In genomic region chr14:91888641-91889476, GRCh38 we compare ENCODE assay signal across 14 cellular contexts. TPM values are rescaled to one million over a fixed set of nuclear protein-coding genes. Genes with fewer than 3 reads are reported as not detected.
DNase-seq lines count a peak whose midpoint lies in the region; ATAC-seq and TF ChIP-seq lines count a peak whose summit lies in the region.
"Had no signal": no experiment of that assay in that cellular context is flagged by ENCODE, and none has a peak within 500 bp of the region (broad histone marks: within the 10 kb centered on the region; RNA-seq: fewer than 3 reads in every experiment).

No MANE protein-coding gene starts in this region.

- ATAC-seq in activated CD8-positive, alpha-beta T cell treated with anti-CD3 and anti-CD28 coated beads for 36 hours: no peak
- no peak for ATAC-seq in HG03196 (IDR thresholded peaks at IDR 0.05; ENCODE audit: unreplicated experiment)
- no peak for ATAC-seq in activated T-helper 17 cell treated with anti-CD3 and anti-CD28 coated beads, Interleukin-2, amount 50 U/mL, for 72 hours (replicated peaks)

- POLR2A ChIA-PET in CD8-positive, alpha-beta memory T cell (lab: Charles Lee): interaction anchor here (0.6 kb wide), 1 partner anchor 25 kb away, joined by 7 read pairs; no protein-coding TSS in a partner anchor
- POLR2A ChIA-PET in activated CD8-positive, alpha-beta T cell treated with anti-CD3 and anti-CD28 coated beads for 36 hours (lab: Charles Lee): interaction anchor here (1.2 to 1.4 kb wide), 2 partner anchors 15 to 22 kb away, joined by 3 to 5 read pairs; no protein-coding TSS in a partner anchor

- no peak for TF ChIP-seq CTCF in activated CD8-positive, alpha-beta T cell treated with anti-CD3 and anti-CD28 coated beads for 36 hours (IDR thresholded peaks at IDR 0.05)
- TF ChIP-seq CTCF in spleen (IDR thresholded peaks at IDR 0.05 in 8 of 11, conservative IDR thresholded peaks at IDR 0.05 in 3 of 11): no peak

- H3K27ac Mint-ChIP-seq in CD8-positive, alpha-beta memory T cell: peak overlapping the region in 7 of 8 donors; percentile 65 to 96 (median 89)
- peak overlapping the region; percentile 20 for H3K27ac Mint-ChIP-seq in activated CD8-positive, alpha-beta T cell treated with anti-CD3 and anti-CD28 coated beads for 36 hours
- H3K27ac Mint-ChIP-seq in activated T-helper 17 cell treated with anti-CD3 and anti-CD28 coated beads, Interleukin-2, amount 50 U/mL, for 72 hours: no peak overlapping the region
- H3K27ac Mint-ChIP-seq in immature natural killer cell: no peak overlapping the region

- no peaks in the 10 kb centered on the region for H3K27me3 ChIP-seq in CD8-positive, alpha-beta memory T cell (ENCODE audit: insufficient read depth, low read length, poor library complexity, severe bottlenecking)
- H3K27me3 ChIP-seq in spleen (replicated peaks in 1 of 7): no peaks in the 10 kb centered on the region
- H3K27me3 ChIP-seq: brain microvascular endothelial cell had no signal

- TF ChIP-seq POLR2A in spleen (IDR thresholded peaks at IDR 0.05): no peak

- H3K27ac ChIP-seq in CD8-positive, alpha-beta memory T cell (ENCODE audit: low read depth, low read length): no peak overlapping the region
- peak overlapping the region in 6 of 8 donors; percentile 29 to 73 (median 69) for H3K27ac ChIP-seq in spleen
- H3K27ac ChIP-seq: brain microvascular endothelial cell, HL-60 had no signal

- DNase-seq in CD8-positive, alpha-beta memory T cell: no peak
- DNase-seq in activated CD8-positive, alpha-beta T cell treated with anti-CD3 and anti-CD28 coated beads for 36 hours: no peak
- DNase-seq in kidney tubule cell (ENCODE audit: low spot score): peak; percentile 81
- no peak for DNase-seq in spleen
- DNase-seq in NCI-H1436 (lab: John Stamatoyannopoulos, UW): no peak
- no peak for DNase-seq in immature natural killer cell
- DNase-seq: brain microvascular endothelial cell, NCI-H226 had no signal

- no peaks in the 10 kb centered on the region for H3K9me3 ChIP-seq in CD8-positive, alpha-beta memory T cell (ENCODE audit: low read length)
- no peaks in the 10 kb centered on the region for H3K9me3 ChIP-seq in spleen

- CTCF ChIA-PET in CD8-positive, alpha-beta memory T cell (lab: Charles Lee): interaction anchor here (1.1 to 8.0 kb wide), 2 partner anchors 10 to 21 kb away, joined by 4 to 30 read pairs; no protein-coding TSS in a partner anchor
- CTCF ChIA-PET in activated CD8-positive, alpha-beta T cell treated with anti-CD3 and anti-CD28 coated beads for 36 hours (lab: Charles Lee): interaction anchor here (0.5 to 2.1 kb wide), 3 partner anchors 10 to 239 kb away, joined by 3 to 7 read pairs (median 3); no protein-coding TSS in a partner anchor

- H3K4me3 ChIP-seq in CD8-positive, alpha-beta memory T cell (ENCODE audit: low read length): no peak overlapping the region
- no peak overlapping the region for H3K4me3 ChIP-seq in spleen

- H3K9me3 Mint-ChIP-seq in CD8-positive, alpha-beta memory T cell: no peaks in the 10 kb centered on the region
- no peaks in the 10 kb centered on the region for H3K9me3 Mint-ChIP-seq in activated CD8-positive, alpha-beta T cell treated with anti-CD3 and anti-CD28 coated beads for 36 hours
- no peaks in the 10 kb centered on the region for H3K9me3 Mint-ChIP-seq in activated T-helper 17 cell treated with anti-CD3 and anti-CD28 coated beads, Interleukin-2, amount 50 U/mL, for 72 hours
- no peaks in the 10 kb centered on the region for H3K9me3 Mint-ChIP-seq in immature natural killer cell
- H3K9me3 Mint-ChIP-seq: nephron had no signal

- H3K4me3 Mint-ChIP-seq in CD8-positive, alpha-beta memory T cell: no peak overlapping the region
- no peak overlapping the region for H3K4me3 Mint-ChIP-seq in activated CD8-positive, alpha-beta T cell treated with anti-CD3 and anti-CD28 coated beads for 36 hours
- H3K4me3 Mint-ChIP-seq in activated T-helper 17 cell treated with anti-CD3 and anti-CD28 coated beads, Interleukin-2, amount 50 U/mL, for 72 hours: no peak overlapping the region
- no peak overlapping the region for H3K4me3 Mint-ChIP-seq in immature natural killer cell
- H3K4me3 Mint-ChIP-seq: nephron had no signal

- peaks cover 57 to 74% (median 73%) of the 10 kb centered on the region in 3 donors for H3K4me1 Mint-ChIP-seq in CD8-positive, alpha-beta memory T cell
- peaks cover 55% of the 10 kb centered on the region for H3K4me1 Mint-ChIP-seq in activated CD8-positive, alpha-beta T cell treated with anti-CD3 and anti-CD28 coated beads for 36 hours (ENCODE audit: low read depth)
- H3K4me1 Mint-ChIP-seq in activated T-helper 17 cell treated with anti-CD3 and anti-CD28 coated beads, Interleukin-2, amount 50 U/mL, for 72 hours: peaks cover 14% of the 10 kb centered on the region
- peaks cover 37 to 55% of the 10 kb centered on the region in 2 donors for H3K4me1 Mint-ChIP-seq in immature natural killer cell

- WGBS in spleen, 5 donors: 79 to 87% (median 83%) methylated on average over 9 to 10 of the region's 10 CpGs

- H3K27me3 Mint-ChIP-seq in CD8-positive, alpha-beta memory T cell: no peaks in the 10 kb centered on the region
- no peaks in the 10 kb centered on the region for H3K27me3 Mint-ChIP-seq in activated CD8-positive, alpha-beta T cell treated with anti-CD3 and anti-CD28 coated beads for 36 hours
- H3K27me3 Mint-ChIP-seq in activated T-helper 17 cell treated with anti-CD3 and anti-CD28 coated beads, Interleukin-2, amount 50 U/mL, for 72 hours: no peaks in the 10 kb centered on the region
- H3K27me3 Mint-ChIP-seq in immature natural killer cell (ENCODE audit: low read depth in 3 of 3): peaks cover 0 to 2% (median 0%) of the 10 kb centered on the region in 3 donors

- no peaks in the 10 kb centered on the region for H3K36me3 Mint-ChIP-seq in CD8-positive, alpha-beta memory T cell
- no peaks in the 10 kb centered on the region for H3K36me3 Mint-ChIP-seq in activated CD8-positive, alpha-beta T cell treated with anti-CD3 and anti-CD28 coated beads for 36 hours (ENCODE audit: low read depth)
- H3K36me3 Mint-ChIP-seq in activated T-helper 17 cell treated with anti-CD3 and anti-CD28 coated beads, Interleukin-2, amount 50 U/mL, for 72 hours (ENCODE audit: low read depth): no peaks in the 10 kb centered on the region
- H3K36me3 Mint-ChIP-seq in immature natural killer cell: no peaks in the 10 kb centered on the region

- peaks cover 52% of the 10 kb centered on the region for H3K4me1 ChIP-seq in CD8-positive, alpha-beta memory T cell (ENCODE audit: insufficient read depth, low read length)
- peaks cover 10 to 70% (median 27%) of the 10 kb centered on the region in 6 donors for H3K4me1 ChIP-seq in spleen

- no peaks in the 10 kb centered on the region for H3K36me3 ChIP-seq in CD8-positive, alpha-beta memory T cell (ENCODE audit: insufficient read depth, low read length)
- peaks cover 0 to 29% (median 0%) of the 10 kb centered on the region in 6 donors for H3K36me3 ChIP-seq in spleen
- H3K36me3 ChIP-seq: brain microvascular endothelial cell had no signal

- intact Hi-C loops in activated CD8-positive, alpha-beta T cell treated with anti-CD3 and anti-CD28 coated beads for 36 hours (cut with micrococcal nuclease): no loop called here
- intact Hi-C loops in spleen (cut with DNase I; ENCODE audit: low total_unique reads): no loop called here

RNA-seq across cellular contexts. Expression of gene TC2N, which starts 21.5 kb away (rescaled TPM):
- 10 to 100 TPM; 43.1 to 45.2 TPM for total RNA-seq in CD8-positive, alpha-beta memory T cell
- 228 TPM for polyA plus RNA-seq in CD8-positive, alpha-beta memory T cell
- 10 to 100 TPM; 28.5 to 32.5 TPM for total RNA-seq in activated CD8-positive, alpha-beta T cell treated with anti-CD3 and anti-CD28 coated beads for 36 hours
- 10 to 100 TPM; 33.6 to 50.7 (median 41.6) TPM for total RNA-seq in spleen
- 1 to 10 TPM; 5.3 to 7.0 (median 5.6) TPM for polyA plus RNA-seq in spleen
- total RNA-seq in activated T-helper 17 cell treated with anti-CD3 and anti-CD28 coated beads, Interleukin-2, amount 50 U/mL, for 72 hours: 10 to 100 TPM; 39.2 to 81.2 TPM
- 100 to 1,000 TPM in 2 of 3 donors, 10 to 100 TPM in 1; 97.4 to 158 (median 112) TPM for polyA plus RNA-seq in immature natural killer cell
- total RNA-seq: M059J, RPMI7951 had no signal

RNA-seq across cellular contexts. Expression of gene FBLN5, which starts 58.6 kb away (rescaled TPM):
- under 1 TPM; 0.82 to 0.96 TPM for total RNA-seq in CD8-positive, alpha-beta memory T cell
- 12.1 TPM for polyA plus RNA-seq in CD8-positive, alpha-beta memory T cell
- total RNA-seq in activated CD8-positive, alpha-beta T cell treated with anti-CD3 and anti-CD28 coated beads for 36 hours: 1 to 10 TPM; 1.3 to 1.4 TPM
- 100 to 1,000 TPM in 5 of 7 donors, 10 to 100 TPM in 2; 98.7 to 396 (median 225) TPM for total RNA-seq in spleen
- 10 to 100 TPM; 26.4 to 61.9 (median 48.2) TPM for polyA plus RNA-seq in spleen
- 1 to 10 TPM; 1.4 to 7.6 TPM for total RNA-seq in activated T-helper 17 cell treated with anti-CD3 and anti-CD28 coated beads, Interleukin-2, amount 50 U/mL, for 72 hours
- 1 to 10 TPM; 3.0 to 3.8 (median 3.0) TPM for polyA plus RNA-seq in immature natural killer cell
- total RNA-seq: M059J had no signal

Comparison
In these comparisons a context has a peak if more than half of its experiments do, and no peak if none do; other contexts are left out.
1. H3K27ac Mint-ChIP-seq: peak in CD8-positive, alpha-beta memory T cell (7 of 8) and activated CD8-positive, alpha-beta T cell treated with anti-CD3 and anti-CD28 coated beads for 36 hours (single experiment); none in activated T-helper 17 cell treated with anti-CD3 and anti-CD28 coated beads, Interleukin-2, amount 50 U/mL, for 72 hours (single experiment) and immature natural killer cell (0 of 6).
2. RNA of gene FBLN5, which starts 58.6 kb away (total RNA-seq): 98.7 to 396 TPM in spleen; 1.4 to 7.6 TPM in activated T-helper 17 cell treated with anti-CD3 and anti-CD28 coated beads, Interleukin-2, amount 50 U/mL, for 72 hours, 1.3 to 1.4 TPM in activated CD8-positive, alpha-beta T cell treated with anti-CD3 and anti-CD28 coated beads for 36 hours and 0.82 to 0.96 TPM in CD8-positive, alpha-beta memory T cell; every median in the first group is over 10 times any median in the second.